ENCODE assay signal across 14 cellular contexts in genomic region chrX:2536974-2537373, GRCh38.
"Had no signal": no experiment of that assay in that cellular context is flagged by ENCODE, and none has a peak within 500 bp of the region (broad histone marks: within the 10 kb centered on the region; RNA-seq: fewer than 3 reads in every experiment).

No MANE protein-coding gene starts in this region.

- H3K27ac Mint-ChIP-seq: activated CD4-positive, alpha-beta memory T cell treated with anti-CD3 and anti-CD28 coated beads, Interleukin-2, amount 10 ng/mL, durations not matched to agents 7 days and 5 days; activated naive CD4-positive, alpha-beta T cell treated with anti-CD3 and anti-CD28 coated beads, Interleukin-2, amount 50 U/mL, for 24 hours; nephron progenitor cell; stimulated activated memory B cell treated with anti-CD40 and anti-IgM and Interleukin-4, amounts not matched to agents 10 μg/mL and 1 μg/mL and 100 μg/mL, for 72 hours had no signal

- H3K36me3 Mint-ChIP-seq: activated naive CD4-positive, alpha-beta T cell treated with anti-CD3 and anti-CD28 coated beads, Interleukin-2, amount 50 U/mL, for 24 hours; stimulated activated memory B cell treated with anti-CD40 and anti-IgM and Interleukin-4, amounts not matched to agents 10 μg/mL and 1 μg/mL and 100 μg/mL, for 72 hours had no signal

- H3K4me3 ChIP-seq: gastroesophageal sphincter, tibial nerve, vagina had no signal

- H3K9me3 ChIP-seq: gastroesophageal sphincter, tibial nerve, vagina had no signal

- H3K4me1 Mint-ChIP-seq: activated CD4-positive, alpha-beta memory T cell treated with anti-CD3 and anti-CD28 coated beads, Interleukin-2, amount 10 ng/mL, durations not matched to agents 7 days and 5 days; activated naive CD4-positive, alpha-beta T cell treated with anti-CD3 and anti-CD28 coated beads, Interleukin-2, amount 50 U/mL, for 24 hours had no signal

- H3K9me3 Mint-ChIP-seq: activated CD4-positive, alpha-beta memory T cell treated with anti-CD3 and anti-CD28 coated beads, Interleukin-2, amount 10 ng/mL, durations not matched to agents 7 days and 5 days; activated naive CD4-positive, alpha-beta T cell treated with anti-CD3 and anti-CD28 coated beads, Interleukin-2, amount 50 U/mL, for 24 hours; activated T-cell treated with anti-CD3 and anti-CD28 coated beads, Interleukin-2, amount 50 U/mL, for 4 hours had no signal

- DNase-seq: activated CD4-positive, alpha-beta memory T cell treated with anti-CD3 and anti-CD28 coated beads, Interleukin-2, amount 10 ng/mL, durations not matched to agents 7 days and 5 days; activated CD4-positive, alpha-beta T cell treated with anti-CD3 and anti-CD28 coated beads for 4 hours; activated effector memory CD4-positive, alpha-beta T cell treated with Interleukin-2 at 50 U/mL for 16 hours; activated T-cell treated with anti-CD3 and anti-CD28 coated beads, Interleukin-2, amount 50 U/mL, for 4 hours; hippocampal formation; nephron progenitor cell; T-helper 2 cell had no signal

- H3K36me3 ChIP-seq: gastroesophageal sphincter, tibial nerve, vagina had no signal

- H3K27me3 Mint-ChIP-seq: activated naive CD4-positive, alpha-beta T cell treated with anti-CD3 and anti-CD28 coated beads, Interleukin-2, amount 50 U/mL, for 24 hours had no signal

- H3K27me3 ChIP-seq: gastroesophageal sphincter, vagina had no signal

- H3K4me1 ChIP-seq: gastroesophageal sphincter, vagina had no signal

- H3K27ac ChIP-seq: gastroesophageal sphincter, tibial nerve, vagina had no signal

- ATAC-seq: activated T-cell treated with anti-CD3 and anti-CD28 coated beads, Interleukin-2, amount 50 U/mL, for 4 hours; gastroesophageal sphincter; stimulated activated memory B cell treated with anti-CD40 and anti-IgM and Interleukin-4, amounts not matched to agents 10 μg/mL and 1 μg/mL and 100 μg/mL, for 72 hours had no signal

- FAIRE-seq: colon, endometrium had no signal

- H3K4me3 Mint-ChIP-seq: activated CD4-positive, alpha-beta memory T cell treated with anti-CD3 and anti-CD28 coated beads, Interleukin-2, amount 10 ng/mL, durations not matched to agents 7 days and 5 days; activated naive CD4-positive, alpha-beta T cell treated with anti-CD3 and anti-CD28 coated beads, Interleukin-2, amount 50 U/mL, for 24 hours; activated T-cell treated with anti-CD3 and anti-CD28 coated beads, Interleukin-2, amount 50 U/mL, for 4 hours; nephron progenitor cell; stimulated activated memory B cell treated with anti-CD40 and anti-IgM and Interleukin-4, amounts not matched to agents 10 μg/mL and 1 μg/mL and 100 μg/mL, for 72 hours had no signal
